In genomic region chr6:12275084-12275483, GRCh38 we compare ENCODE assay signal across 18 cellular contexts. TPM values are rescaled to one million over a fixed set of nuclear protein-coding genes. Genes with fewer than 3 reads are reported as not detected.
A peak's percentile ranks its signal among the peaks of the same experiment; 100 is the strongest.
DNase-seq lines count a peak whose midpoint lies in the region; ATAC-seq, FAIRE-seq and TF ChIP-seq lines count a peak whose summit lies in the region.
"Had no signal": no experiment of that assay in that cellular context is flagged by ENCODE, and none has a peak within 500 bp of the region (broad histone marks: within the 10 kb centered on the region; RNA-seq: fewer than 3 reads in every experiment).

No MANE protein-coding gene starts in this region.

- peaks cover 4% of the 10 kb centered on the region for H3F3A ChIP-seq in SK-N-SH (replicated peaks; ENCODE audit: insufficient read depth)

- H3K79me2 ChIP-seq in SK-N-SH (ENCODE audit: insufficient read depth) (no peaks in the 10 kb centered on the region), keratinocyte (ENCODE audit: control insufficient read depth, insufficient read depth, low read length) (no peaks in the 10 kb centered on the region)

- no peaks in the 10 kb centered on the region for H3K9me1 ChIP-seq in keratinocyte (ENCODE audit: control insufficient read depth, extremely low read depth, insufficient read depth, low read length)

- POLR2A ChIA-PET in SK-N-SH (lab: Yijun Ruan, JAX) (no interaction called here), T-cell (lab: Charles Lee) (no interaction called here)

- H3K4me3 ChIP-seq in BLaER1 (no peak overlapping the region), SK-N-SH (ENCODE audit: low read depth in 2 of 2, low read length in 1 of 2) (no peak overlapping the region), keratinocyte (ENCODE audit: control insufficient read depth in 2 of 3, extremely low read depth in 1 of 3, insufficient read depth in 2 of 3, low read depth in 1 of 3, low read length in 3 of 3) (no peak overlapping the region), BE2C (ENCODE audit: low read depth, low read length) (no peak overlapping the region)

- peaks cover 8% of the 10 kb centered on the region in 2 donors for H3K9me3 Mint-ChIP-seq in stimulated activated naive B cell treated with anti-CD40 and anti-IgM and Interleukin-4, amounts not matched to agents 10 μg/mL and 1 μg/mL and 100 μg/mL, for 72 hours
- peaks cover 4 to 15% (median 11%) of the 10 kb centered on the region in 3 donors for H3K9me3 Mint-ChIP-seq in T-cell

- peaks cover 16% of the 10 kb centered on the region for H3K9me3 ChIP-seq in BLaER1
- H3K9me3 ChIP-seq in SK-N-SH = no peaks in the 10 kb centered on the region
- no peaks in the 10 kb centered on the region for H3K9me3 ChIP-seq in keratinocyte (ENCODE audit: control insufficient read depth, low read depth, low read length)
- H3K9me3 ChIP-seq in BE2C = no peaks in the 10 kb centered on the region

- no peak for TF ChIP-seq EP300 in SK-N-SH (IDR thresholded peaks at IDR 0.05; ENCODE audit: borderline replicate concordance in 1 of 2, low read depth in 1 of 2, low read length in 1 of 2)

- TF ChIP-seq CTCF in SK-N-SH (IDR thresholded peaks at IDR 0.05) = no peak
- TF ChIP-seq CTCF in keratinocyte (optimal IDR thresholded peaks at IDR 0.05 in 1 of 3, IDR thresholded peaks at IDR 0.05 in 1 of 3, conservative IDR thresholded peaks at IDR 0.05 in 1 of 3; ENCODE audit: extremely low read depth in 1 of 3, insufficient read depth in 2 of 3, low read length in 3 of 3) = peak in 2 of 3 experiments; percentile 2 to 26
- no peak for TF ChIP-seq CTCF in BE2C (IDR thresholded peaks at IDR 0.05; ENCODE audit: low read depth, low read length)

- H3K27me3 Mint-ChIP-seq in stimulated activated naive B cell treated with anti-CD40 and anti-IgM and Interleukin-4, amounts not matched to agents 10 μg/mL and 1 μg/mL and 100 μg/mL, for 72 hours = peaks cover 0 to 7% of the 10 kb centered on the region in 2 donors
- peaks cover 5 to 9% of the 10 kb centered on the region in 2 donors for H3K27me3 Mint-ChIP-seq in T-cell

- H2AFZ ChIP-seq in SK-N-SH (ENCODE audit: low read depth) (no peak overlapping the region), keratinocyte (ENCODE audit: control insufficient read depth, low read length) (no peak overlapping the region)

- DNase-seq in M059J (ENCODE audit: low read depth) (peak; percentile 89), SK-N-SH (no peak), keratinocyte (ENCODE audit: low read depth, low spot score) (no peak), T-cell (no peak), BE2C (no peak)
- no peak for DNase-seq in stimulated activated naive B cell treated with anti-CD40 and anti-IgM and Interleukin-4, amounts not matched to agents 10 μg/mL and 1 μg/mL and 100 μg/mL, for 72 hours
- DNase-seq: activated CD4-positive, alpha-beta T cell treated with anti-CD3 and anti-CD28 coated beads, Interleukin-2, amount 50 U/mL, for 4 hours; activated naive CD8-positive, alpha-beta T cell treated with anti-CD3 and anti-CD28 coated beads, Interleukin-2, amount 50 U/mL, for 24 hours; activated T-cell treated with anti-CD3 and anti-CD28 coated beads, Interleukin-2, amount 50 U/mL, for 4 hours; DMS79; NCI-H1930; SHP77 treated with DMSO at 0.1 percent for 48 hours; stimulated activated naive CD4-positive, alpha-beta T cell treated with Interleukin-2 at 50 U/mL for 16 hours had no signal

- peak; percentile 57 for FAIRE-seq in keratinocyte (lab: Jason Lieb, UNC)
- FAIRE-seq: GM12891 had no signal

- no peak for ATAC-seq in stimulated activated naive B cell treated with anti-CD40 and anti-IgM and Interleukin-4, amounts not matched to agents 10 μg/mL and 1 μg/mL and 100 μg/mL, for 72 hours (replicated peaks)
- ATAC-seq in GM19452 (IDR thresholded peaks at IDR 0.05; ENCODE audit: unreplicated experiment) (no peak), T-cell (replicated peaks in 1 of 4) (no peak)
- ATAC-seq: activated naive CD8-positive, alpha-beta T cell treated with anti-CD3 and anti-CD28 coated beads, Interleukin-2, amount 50 U/mL, for 24 hours; activated T-cell treated with anti-CD3 and anti-CD28 coated beads, Interleukin-2, amount 50 U/mL, for 4 hours had no signal

- H3K4me1 ChIP-seq in BLaER1 (peaks cover 4% of the 10 kb centered on the region; the same call in 1 of the 2 replicates), SK-N-SH (ENCODE audit: control insufficient read depth in 1 of 2, insufficient read depth in 2 of 2, low read depth in 1 of 2, low read length in 1 of 2) (peaks cover 0 to 8% of the 10 kb centered on the region in 2 experiments; a peak in 2 of 4 replicates), keratinocyte (ENCODE audit: control insufficient read depth, extremely low read depth, insufficient read depth, low read length) (peaks cover 8% of the 10 kb centered on the region), BE2C (no peaks in the 10 kb centered on the region)

- H3K27ac Mint-ChIP-seq in stimulated activated naive B cell treated with anti-CD40 and anti-IgM and Interleukin-4, amounts not matched to agents 10 μg/mL and 1 μg/mL and 100 μg/mL, for 72 hours = no peak overlapping the region
- no peak overlapping the region for H3K27ac Mint-ChIP-seq in T-cell
- H3K27ac Mint-ChIP-seq: activated naive CD8-positive, alpha-beta T cell treated with anti-CD3 and anti-CD28 coated beads, Interleukin-2, amount 50 U/mL, for 24 hours; B cell; mesothelial cell of epicardium had no signal

- H3K36me3 ChIP-seq in BLaER1 (no peaks in the 10 kb centered on the region), SK-N-SH (replicated peaks in 1 of 2; ENCODE audit: control insufficient read depth in 1 of 2, insufficient read depth in 2 of 2, low read length in 1 of 2) (no peaks in the 10 kb centered on the region), keratinocyte (ENCODE audit: control insufficient read depth in 2 of 2, extremely low read depth in 1 of 2, insufficient read depth in 2 of 2, low read length in 2 of 2) (no peaks in the 10 kb centered on the region), BE2C (no peaks in the 10 kb centered on the region)

- H3K27me3 ChIP-seq in BLaER1 (no peaks in the 10 kb centered on the region), SK-N-SH (ENCODE audit: insufficient read depth) (no peaks in the 10 kb centered on the region), keratinocyte (ENCODE audit: control insufficient read depth, extremely low read depth, insufficient read depth, low read length) (no peaks in the 10 kb centered on the region), BE2C (no peaks in the 10 kb centered on the region)

- CTCF ChIA-PET in SK-N-SH (lab: Yijun Ruan, JAX) = interaction anchor here (1.2 to 1.9 kb wide), 2 partner anchors 12 to 15 kb away, joined by 3 to 9 read pairs; partner anchors contain the start of gene EDN1
- CTCF ChIA-PET in T-cell (lab: Charles Lee) = no interaction called here

- TF ChIP-seq RAD21 in SK-N-SH (IDR thresholded peaks at IDR 0.05; ENCODE audit: low read length) = no peak

- H3K9me2 ChIP-seq in SK-N-SH = no peaks in the 10 kb centered on the region

- no peak overlapping the region for H3K9ac ChIP-seq in BLaER1
- no peak overlapping the region for H3K9ac ChIP-seq in SK-N-SH
- no peak overlapping the region for H3K9ac ChIP-seq in keratinocyte (ENCODE audit: control insufficient read depth, extremely low read depth, insufficient read depth, low read length)

- H3K27ac ChIP-seq in BLaER1 = no peak overlapping the region
- no peak overlapping the region for H3K27ac ChIP-seq in SK-N-SH (ENCODE audit: low read depth in 2 of 2, low read length in 1 of 2)
- no peak overlapping the region for H3K27ac ChIP-seq in keratinocyte (ENCODE audit: control insufficient read depth, insufficient read depth, low read length)

- H3K36me3 Mint-ChIP-seq in stimulated activated naive B cell treated with anti-CD40 and anti-IgM and Interleukin-4, amounts not matched to agents 10 μg/mL and 1 μg/mL and 100 μg/mL, for 72 hours = peaks cover 5 to 6% of the 10 kb centered on the region in 2 donors
- peaks cover 6% of the 10 kb centered on the region for H3K36me3 Mint-ChIP-seq in T-cell

- H4K20me1 ChIP-seq in BLaER1 (no peaks in the 10 kb centered on the region), SK-N-SH (ENCODE audit: insufficient read depth) (no peaks in the 10 kb centered on the region), keratinocyte (ENCODE audit: control insufficient read depth, extremely low read depth, insufficient read depth, low read length) (no peaks in the 10 kb centered on the region)

- H3K4me2 ChIP-seq in BLaER1 (peak overlapping the region; percentile 34), SK-N-SH (no peak overlapping the region; the same call in 1 of the 2 replicates), keratinocyte (ENCODE audit: control insufficient read depth, extremely low read depth, insufficient read depth, low read depth, low read length) (no peak overlapping the region)

- WGBS in SK-N-SH (ENCODE audit: low lambda C conversion rate) = 46% methylated on average over 2 of the region's 2 CpGs

- H3K4me1 Mint-ChIP-seq in stimulated activated naive B cell treated with anti-CD40 and anti-IgM and Interleukin-4, amounts not matched to agents 10 μg/mL and 1 μg/mL and 100 μg/mL, for 72 hours = no peaks in the 10 kb centered on the region
- H3K4me1 Mint-ChIP-seq in T-cell = peaks cover 7 to 13% (median 12%) of the 10 kb centered on the region in 3 donors

- dilution Hi-C loops in keratinocyte (cut with MboI; ENCODE audit: extremely low pct_ligation_motif_present, low sequenced_read_pairs) = no loop called here

- H3K4me3 Mint-ChIP-seq in stimulated activated naive B cell treated with anti-CD40 and anti-IgM and Interleukin-4, amounts not matched to agents 10 μg/mL and 1 μg/mL and 100 μg/mL, for 72 hours = no peak overlapping the region
- no peak overlapping the region for H3K4me3 Mint-ChIP-seq in T-cell
- H3K4me3 Mint-ChIP-seq: activated naive CD8-positive, alpha-beta T cell treated with anti-CD3 and anti-CD28 coated beads, Interleukin-2, amount 50 U/mL, for 24 hours; activated T-cell treated with anti-CD3 and anti-CD28 coated beads, Interleukin-2, amount 50 U/mL, for 4 hours; B cell; mesothelial cell of epicardium had no signal

TF ChIP-seq in SK-N-SH, 30 proteins besides CTCF, POLR2A, EP300 and RAD21 (continues in another document):
- TF ChIP-seq FOXM1 (IDR thresholded peaks at IDR 0.05; ENCODE audit: low read depth) (no peak), NFIC (IDR thresholded peaks at IDR 0.05; ENCODE audit: borderline replicate concordance) (peak; percentile 71)

RNA-seq across cellular contexts. Expression of gene EDN1, which starts 15.1 kb away (rescaled TPM):
- 12.5 and 16.4 TPM in 2 replicates for total RNA-seq in M059J (2014; rRNA removed; shearing (Covaris generic))
- 1.3 TPM in 2 replicates for polyA plus RNA-seq in SK-N-SH (2012; rRNA removed)
- 1.5 and 1.6 TPM in 2 replicates for polyA plus RNA-seq in SK-N-SH (2012; cell fraction: cytosol; rRNA removed)
- 1.7 and 3.4 TPM in 2 replicates for polyA plus RNA-seq in SK-N-SH (2012; cell fraction: nucleus; rRNA removed)
- 17.2 to 19.7 TPM (median 18.0 TPM) in 3 replicates for polyA plus RNA-seq in keratinocyte
- 13.7 TPM for polyA plus RNA-seq in keratinocyte (2011; ENCODE audit: low read depth)
- 8.8 and 14.9 TPM in 2 replicates for polyA plus RNA-seq in keratinocyte (2011; cell fraction: cytosol; rRNA removed)
- 41.0 and 50.4 TPM in 2 replicates for polyA plus RNA-seq in keratinocyte (2011; cell fraction: nucleus; rRNA removed)
- 13.0 and 13.5 TPM in 2 replicates for polyA plus RNA-seq in keratinocyte (2012; ENCODE audit: low replicate concordance)
- 6.3 to 7.3 TPM (median 7.1 TPM) in 3 replicates for polyA minus RNA-seq in keratinocyte
- 9.4 TPM for polyA minus RNA-seq in keratinocyte (2011; cell fraction: cytosol; rRNA and poly(A)+ RNA removed)
- 11.9 and 12.2 TPM in 2 replicates for polyA minus RNA-seq in keratinocyte (2011; cell fraction: nucleus; rRNA and poly(A)+ RNA removed)
- total RNA-seq in T-cell = 1 to 10 TPM in 1 of 5 donors, under 1 TPM in 4; 0.44 to 1.2 (median 0.79) TPM
- polyA plus RNA-seq in BE2C (2012; ENCODE audit: insufficient read depth, insufficient read length, low read depth) = not detected

Comparison
In these comparisons a context has a peak if more than half of its experiments do, and no peak if none do; other contexts are left out.
1. CTCF ChIP-seq: peak in keratinocyte (2 of 3); none in SK-N-SH (single experiment) and BE2C (single experiment).